ENCODE assay signal across 1 cellular context in the genomic region with DNA sequence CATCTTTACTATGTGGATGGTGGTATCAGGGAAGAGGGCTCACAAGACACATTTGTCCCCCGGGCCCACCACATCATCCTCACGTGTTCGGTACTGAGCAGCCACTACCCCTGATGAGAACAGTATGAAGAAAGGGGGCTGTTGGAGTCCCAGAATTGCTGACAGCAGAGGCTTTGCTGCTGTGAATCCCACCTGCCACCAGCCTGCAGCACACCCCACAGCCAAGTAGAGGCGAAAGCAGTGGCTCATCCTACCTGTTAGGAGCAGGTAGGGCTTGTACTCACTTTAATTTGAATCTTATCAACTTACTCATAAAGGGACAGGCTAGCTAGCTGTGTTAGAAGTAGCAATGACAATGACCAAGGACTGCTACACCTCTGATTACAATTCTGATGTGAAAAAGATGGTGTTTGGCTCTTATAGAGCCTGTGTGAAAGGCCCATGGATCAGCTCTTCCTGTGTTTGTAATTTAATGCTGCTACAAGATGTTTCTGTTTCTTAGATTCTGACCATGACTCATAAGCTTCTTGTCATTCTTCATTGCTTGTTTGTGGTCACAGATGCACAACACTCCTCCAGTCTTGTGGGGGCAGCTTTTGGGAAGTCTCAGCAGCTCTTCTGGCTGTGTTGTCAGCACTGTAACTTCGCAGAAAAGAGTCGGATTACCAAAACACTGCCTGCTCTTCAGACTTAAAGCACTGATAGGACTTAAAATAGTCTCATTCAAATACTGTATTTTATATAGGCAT.
TF ChIP-seq lines count a peak whose summit lies in the region.

No MANE protein-coding gene starts in this region.

TF ChIP-seq in SK-N-SH, 30 proteins besides CTCF, POLR2A, EP300 and RAD21 (continued from another document):
- TF ChIP-seq, protein P1, sequence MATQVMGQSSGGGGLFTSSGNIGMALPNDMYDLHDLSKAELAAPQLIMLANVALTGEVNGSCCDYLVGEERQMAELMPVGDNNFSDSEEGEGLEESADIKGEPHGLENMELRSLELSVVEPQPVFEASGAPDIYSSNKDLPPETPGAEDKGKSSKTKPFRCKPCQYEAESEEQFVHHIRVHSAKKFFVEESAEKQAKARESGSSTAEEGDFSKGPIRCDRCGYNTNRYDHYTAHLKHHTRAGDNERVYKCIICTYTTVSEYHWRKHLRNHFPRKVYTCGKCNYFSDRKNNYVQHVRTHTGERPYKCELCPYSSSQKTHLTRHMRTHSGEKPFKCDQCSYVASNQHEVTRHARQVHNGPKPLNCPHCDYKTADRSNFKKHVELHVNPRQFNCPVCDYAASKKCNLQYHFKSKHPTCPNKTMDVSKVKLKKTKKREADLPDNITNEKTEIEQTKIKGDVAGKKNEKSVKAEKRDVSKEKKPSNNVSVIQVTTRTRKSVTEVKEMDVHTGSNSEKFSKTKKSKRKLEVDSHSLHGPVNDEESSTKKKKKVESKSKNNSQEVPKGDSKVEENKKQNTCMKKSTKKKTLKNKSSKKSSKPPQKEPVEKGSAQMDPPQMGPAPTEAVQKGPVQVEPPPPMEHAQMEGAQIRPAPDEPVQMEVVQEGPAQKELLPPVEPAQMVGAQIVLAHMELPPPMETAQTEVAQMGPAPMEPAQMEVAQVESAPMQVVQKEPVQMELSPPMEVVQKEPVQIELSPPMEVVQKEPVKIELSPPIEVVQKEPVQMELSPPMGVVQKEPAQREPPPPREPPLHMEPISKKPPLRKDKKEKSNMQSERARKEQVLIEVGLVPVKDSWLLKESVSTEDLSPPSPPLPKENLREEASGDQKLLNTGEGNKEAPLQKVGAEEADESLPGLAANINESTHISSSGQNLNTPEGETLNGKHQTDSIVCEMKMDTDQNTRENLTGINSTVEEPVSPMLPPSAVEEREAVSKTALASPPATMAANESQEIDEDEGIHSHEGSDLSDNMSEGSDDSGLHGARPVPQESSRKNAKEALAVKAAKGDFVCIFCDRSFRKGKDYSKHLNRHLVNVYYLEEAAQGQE (IDR thresholded peaks at IDR 0.05; ENCODE audit: low read depth, low read length): 0 out of 2 replicates have a peak, but pooled peaks have one; percentile 26
- no peak for TF ChIP-seq SMC3 (IDR thresholded peaks at IDR 0.05; ENCODE audit: low read depth, low read length)
- TF ChIP-seq, protein P2, sequence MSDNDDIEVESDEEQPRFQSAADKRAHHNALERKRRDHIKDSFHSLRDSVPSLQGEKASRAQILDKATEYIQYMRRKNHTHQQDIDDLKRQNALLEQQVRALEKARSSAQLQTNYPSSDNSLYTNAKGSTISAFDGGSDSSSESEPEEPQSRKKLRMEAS (IDR thresholded peaks at IDR 0.05; ENCODE audit: low read depth): peak; percentile 59; the same call in 1 of the 2 replicates
- TF ChIP-seq ELF1 (IDR thresholded peaks at IDR 0.05): no peak
- TF ChIP-seq, protein P3, sequence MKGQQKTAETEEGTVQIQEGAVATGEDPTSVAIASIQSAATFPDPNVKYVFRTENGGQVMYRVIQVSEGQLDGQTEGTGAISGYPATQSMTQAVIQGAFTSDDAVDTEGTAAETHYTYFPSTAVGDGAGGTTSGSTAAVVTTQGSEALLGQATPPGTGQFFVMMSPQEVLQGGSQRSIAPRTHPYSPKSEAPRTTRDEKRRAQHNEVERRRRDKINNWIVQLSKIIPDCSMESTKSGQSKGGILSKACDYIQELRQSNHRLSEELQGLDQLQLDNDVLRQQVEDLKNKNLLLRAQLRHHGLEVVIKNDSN (IDR thresholded peaks at IDR 0.05; ENCODE audit: borderline replicate concordance, low read depth): no peak
- TF ChIP-seq FOXJ3 (CRISPR knock-in tag; IDR thresholded peaks at IDR 0.05): no peak
- TF ChIP-seq SIN3A (IDR thresholded peaks at IDR 0.05; ENCODE audit: borderline replicate concordance, low read depth, low read length): no peak
- TF ChIP-seq JUND (IDR thresholded peaks at IDR 0.05): peak; percentile 83
- no peak for TF ChIP-seq FOXM1 (IDR thresholded peaks at IDR 0.05; ENCODE audit: low read depth)
- TF ChIP-seq POLR2AphosphoS5 (IDR thresholded peaks at IDR 0.05; ENCODE audit: low read depth, low read length): peak; percentile 60; the same call in 1 of the 2 replicates
- peak; percentile 93 for TF ChIP-seq TCF12 (IDR thresholded peaks at IDR 0.05)
- no peak for TF ChIP-seq YY1 (IDR thresholded peaks at IDR 0.05; ENCODE audit: low read depth)
- TF ChIP-seq, protein P4, sequence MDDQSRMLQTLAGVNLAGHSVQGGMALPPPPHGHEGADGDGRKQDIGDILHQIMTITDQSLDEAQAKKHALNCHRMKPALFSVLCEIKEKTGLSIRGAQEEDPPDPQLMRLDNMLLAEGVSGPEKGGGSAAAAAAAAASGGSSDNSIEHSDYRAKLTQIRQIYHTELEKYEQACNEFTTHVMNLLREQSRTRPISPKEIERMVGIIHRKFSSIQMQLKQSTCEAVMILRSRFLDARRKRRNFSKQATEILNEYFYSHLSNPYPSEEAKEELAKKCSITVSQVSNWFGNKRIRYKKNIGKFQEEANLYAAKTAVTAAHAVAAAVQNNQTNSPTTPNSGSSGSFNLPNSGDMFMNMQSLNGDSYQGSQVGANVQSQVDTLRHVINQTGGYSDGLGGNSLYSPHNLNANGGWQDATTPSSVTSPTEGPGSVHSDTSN (IDR thresholded peaks at IDR 0.05): peak; percentile 80
- no peak for TF ChIP-seq NFIC (IDR thresholded peaks at IDR 0.05; ENCODE audit: borderline replicate concordance)
- no peak for TF ChIP-seq RCOR1 (IDR thresholded peaks at IDR 0.05; ENCODE audit: low read length)
- TF ChIP-seq FOSL2 (IDR thresholded peaks at IDR 0.05; ENCODE audit: borderline replicate concordance, low read depth): peak; percentile 85
- no peak for TF ChIP-seq EZH2phosphoT487 (IDR thresholded peaks at IDR 0.05; ENCODE audit: borderline replicate concordance, low read depth)
- TF ChIP-seq RXRA (IDR thresholded peaks at IDR 0.05; ENCODE audit: borderline replicate concordance, low read depth): no peak
- TF ChIP-seq NRF1 (IDR thresholded peaks at IDR 0.05; ENCODE audit: low read depth, low read length): no peak
- no peak for TF ChIP-seq GATA2 (CRISPR knock-in tag; IDR thresholded peaks at IDR 0.05)
- TF ChIP-seq TAF1 (IDR thresholded peaks at IDR 0.05; ENCODE audit: borderline replicate concordance, low read depth, low read length): peak; percentile 27; the same call in 1 of the 2 replicates
- TF ChIP-seq CHD2 (IDR thresholded peaks at IDR 0.05; ENCODE audit: low read length, partially characterized antibody): no peak
- TF ChIP-seq RFX5 (IDR thresholded peaks at IDR 0.05; ENCODE audit: low read length): no peak
- no peak for TF ChIP-seq MXI1 (IDR thresholded peaks at IDR 0.05; ENCODE audit: low read depth, low read length)
- peak; percentile 50; the same call in 1 of the 2 replicates for TF ChIP-seq TEAD4 (IDR thresholded peaks at IDR 0.05; ENCODE audit: borderline replicate concordance, insufficient read depth)
- no peak for TF ChIP-seq GABPA (IDR thresholded peaks at IDR 0.05; ENCODE audit: low read depth)
- TF ChIP-seq, protein P5, sequence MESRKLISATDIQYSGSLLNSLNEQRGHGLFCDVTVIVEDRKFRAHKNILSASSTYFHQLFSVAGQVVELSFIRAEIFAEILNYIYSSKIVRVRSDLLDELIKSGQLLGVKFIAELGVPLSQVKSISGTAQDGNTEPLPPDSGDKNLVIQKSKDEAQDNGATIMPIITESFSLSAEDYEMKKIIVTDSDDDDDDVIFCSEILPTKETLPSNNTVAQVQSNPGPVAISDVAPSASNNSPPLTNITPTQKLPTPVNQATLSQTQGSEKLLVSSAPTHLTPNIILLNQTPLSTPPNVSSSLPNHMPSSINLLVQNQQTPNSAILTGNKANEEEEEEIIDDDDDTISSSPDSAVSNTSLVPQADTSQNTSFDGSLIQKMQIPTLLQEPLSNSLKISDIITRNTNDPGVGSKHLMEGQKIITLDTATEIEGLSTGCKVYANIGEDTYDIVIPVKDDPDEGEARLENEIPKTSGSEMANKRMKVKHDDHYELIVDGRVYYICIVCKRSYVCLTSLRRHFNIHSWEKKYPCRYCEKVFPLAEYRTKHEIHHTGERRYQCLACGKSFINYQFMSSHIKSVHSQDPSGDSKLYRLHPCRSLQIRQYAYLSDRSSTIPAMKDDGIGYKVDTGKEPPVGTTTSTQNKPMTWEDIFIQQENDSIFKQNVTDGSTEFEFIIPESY (IDR thresholded peaks at IDR 0.05; ENCODE audit: borderline replicate concordance, low read depth): no peak
- TF ChIP-seq MEF2A (IDR thresholded peaks at IDR 0.05; ENCODE audit: borderline replicate concordance, low read depth): no peak
TF ChIP-seq in SK-N-SH: peak in this region for 9.
